ENCODE assay signal across 17 cellular contexts in the genomic region with DNA sequence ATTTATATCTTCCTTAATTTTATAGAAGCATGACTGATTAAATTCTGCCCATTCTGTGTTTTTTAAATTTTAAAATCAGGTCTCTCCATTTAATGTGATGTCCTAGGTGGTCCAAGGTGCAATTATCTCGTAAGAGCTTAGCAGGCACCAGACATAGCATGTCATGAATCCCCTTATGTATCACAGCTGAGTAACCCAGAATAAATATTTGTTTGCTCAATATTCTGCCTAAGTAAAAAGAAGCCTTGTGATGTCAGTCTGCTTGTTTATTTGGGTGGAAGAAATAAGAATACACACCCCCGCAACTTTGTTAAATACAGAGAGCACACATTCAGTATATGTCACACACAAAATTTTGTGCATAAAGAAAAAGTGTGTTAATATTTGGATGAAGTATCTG.
DNase-seq lines count a peak whose midpoint lies in the region; FAIRE-seq and TF ChIP-seq lines count a peak whose summit lies in the region.
"Had no signal": no experiment of that assay in that cellular context is flagged by ENCODE, and none has a peak within 500 bp of the region (broad histone marks: within the 10 kb centered on the region; RNA-seq: fewer than 3 reads in every experiment).

No MANE protein-coding gene starts in this region.

- H3K27ac ChIP-seq in WERI-Rb-1 (peak overlapping the region; percentile 81), small intestine (ENCODE audit: low read depth in 1 of 2, low read length in 1 of 2) (no peak overlapping the region)
- H3K27ac ChIP-seq: BLaER1, HL-60, SK-N-MC had no signal

- H2AFZ ChIP-seq in neuron (ENCODE audit: low read depth, low read length) = no peak overlapping the region

- peaks cover 44% of the 10 kb centered on the region for H3K4me1 ChIP-seq in neuron (ENCODE audit: insufficient read depth, low read length)
- no peaks in the 10 kb centered on the region for H3K4me1 ChIP-seq in small intestine (ENCODE audit: control insufficient read depth in 2 of 2, insufficient read depth in 1 of 2, low read depth in 1 of 2, low read length in 1 of 2)

- DNase-seq in NCI-H2227 (lab: John Stamatoyannopoulos, UW; ENCODE audit: unreplicated experiment) (peak; percentile 8), NCI-H2227 treated with DMSO at 0.1 percent for 48 hours (lab: John Stamatoyannopoulos, UW) (no peak), NCI-H748 (lab: John Stamatoyannopoulos, UW; ENCODE audit: unreplicated experiment) (peak; percentile 78), WERI-Rb-1 (no peak), NCI-H1048 (lab: John Stamatoyannopoulos, UW) (no peak), small intestine (no peak)
- no peak for DNase-seq in stimulated activated CD4-positive, alpha-beta T cell treated with anti-CD3 and anti-CD28 coated beads, Interleukin-4, amount 100 ng/mL, for 1 hour
- DNase-seq: CD4-positive, alpha-beta memory T cell; DMS79; IMR-90; NCI-H187; NCI-H510A had no signal

- no peaks in the 10 kb centered on the region for H3K27me3 ChIP-seq in WERI-Rb-1 (ENCODE audit: insufficient read depth, low read depth, severe bottlenecking)
- H3K27me3 ChIP-seq in neuron (ENCODE audit: insufficient read depth, low read length) = no peaks in the 10 kb centered on the region
- H3K27me3 ChIP-seq in small intestine (ENCODE audit: control insufficient read depth in 2 of 2, insufficient read depth in 2 of 2, low read length in 2 of 2) = no peaks in the 10 kb centered on the region
- H3K27me3 ChIP-seq: BLaER1 had no signal

- no peak for TF ChIP-seq CTCF in WERI-Rb-1 (IDR thresholded peaks at IDR 0.05; ENCODE audit: low read depth, low read length)

- peak overlapping the region; percentile 42 for H3K4me3 ChIP-seq in WERI-Rb-1 (ENCODE audit: low read depth, low read length)
- peak overlapping the region; percentile 17 for H3K4me3 ChIP-seq in neuron (ENCODE audit: low read length)
- no peak overlapping the region for H3K4me3 ChIP-seq in small intestine (ENCODE audit: low read depth in 1 of 2, low read length in 2 of 2)
- H3K4me3 ChIP-seq: BLaER1, HAP-1 had no signal

- no peaks in the 10 kb centered on the region for H3K36me3 ChIP-seq in WERI-Rb-1
- H3K36me3 ChIP-seq in neuron (ENCODE audit: insufficient read depth, low read length) = no peaks in the 10 kb centered on the region
- peaks cover 0 to 2% of the 10 kb centered on the region in 2 donors for H3K36me3 ChIP-seq in small intestine (ENCODE audit: control insufficient read depth in 2 of 2, insufficient read depth in 2 of 2, low read length in 2 of 2)
- H3K36me3 ChIP-seq: BLaER1, HAP-1 had no signal

- H3K9me3 ChIP-seq in WERI-Rb-1 (ENCODE audit: severe bottlenecking) (peaks cover 2% of the 10 kb centered on the region), neuron (ENCODE audit: low read length) (no peaks in the 10 kb centered on the region), small intestine (ENCODE audit: control insufficient read depth, low read depth) (no peaks in the 10 kb centered on the region)
- H3K9me3 ChIP-seq: BLaER1, HAP-1 had no signal

- no peak for FAIRE-seq in small intestine (lab: Jason Lieb, UNC)

- 94 to 95% (median 94%) methylated on average over 2 of the region's 2 CpGs for WGBS in small intestine, 3 donors

Comparison
In these comparisons a context has a peak if more than half of its experiments do, and no peak if none do; other contexts are left out.
1. DNase-seq: peak in NCI-H2227 (single experiment) and NCI-H748 (single experiment); none in NCI-H2227 treated with DMSO at 0.1 percent for 48 hours (single experiment), WERI-Rb-1 (single experiment), NCI-H1048 (single experiment), stimulated activated CD4-positive, alpha-beta T cell treated with anti-CD3 and anti-CD28 coated beads, Interleukin-4, amount 100 ng/mL, for 1 hour (single experiment) and small intestine (single experiment).
2. H3K4me3 ChIP-seq: peak in WERI-Rb-1 (single experiment) and neuron (single experiment); none in small intestine (0 of 2).